Comparison of ENCODE assay signal across 8 cellular contexts in the genomic region with DNA sequence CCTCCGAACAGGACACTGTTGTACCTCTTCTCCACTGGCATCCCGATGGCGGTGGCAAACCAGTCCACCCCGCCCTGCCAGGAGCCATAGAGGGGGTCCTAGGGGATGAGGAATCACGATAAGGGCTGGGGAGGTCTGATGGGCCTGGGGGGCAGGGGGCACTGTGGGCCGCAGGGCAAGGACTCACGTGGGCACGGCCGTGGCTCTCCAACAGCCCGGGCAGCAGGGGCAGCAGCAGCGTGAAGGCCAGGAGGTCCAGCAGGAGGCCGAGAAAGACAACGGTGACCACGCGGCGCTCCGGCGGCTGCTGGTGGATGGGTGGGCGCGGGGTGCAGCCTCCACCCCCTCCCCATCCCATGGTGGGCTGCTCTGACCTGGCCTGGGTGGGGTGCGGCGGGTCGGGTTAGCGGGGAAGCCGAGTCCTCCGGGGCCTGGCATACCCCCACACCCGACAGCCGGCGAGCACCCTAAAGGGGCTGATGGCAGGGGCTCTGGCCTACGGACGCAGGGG. TPM values are rescaled to one million over a fixed set of nuclear protein-coding genes. Genes with fewer than 3 reads are reported as not detected.
DNase-seq lines count a peak whose midpoint lies in the region; ATAC-seq and TF ChIP-seq lines count a peak whose summit lies in the region.

No MANE protein-coding gene starts in this region.

- POLR2A ChIA-PET in activated CD4-positive, alpha-beta memory T cell treated with anti-CD3 and anti-CD28 coated beads, Interleukin-2, amount 10 ng/mL, durations not matched to agents 7 days and 5 days (lab: Charles Lee): interaction anchor here (1.5 to 1.7 kb wide), 2 partner anchors 21 to 22 kb away, joined by 3 to 10 read pairs; no protein-coding TSS in a partner anchor

- CTCF ChIA-PET in activated CD4-positive, alpha-beta memory T cell treated with anti-CD3 and anti-CD28 coated beads, Interleukin-2, amount 10 ng/mL, durations not matched to agents 7 days and 5 days (lab: Charles Lee): interaction anchor here (1.2 kb wide), 1 partner anchor 170 kb away, joined by 3 read pairs; no protein-coding TSS in a partner anchor

- H3K4me1 ChIP-seq in heart right ventricle: peaks cover 7 to 61% (median 57%) of the 10 kb centered on the region in 9 donors

- H3K27me3 Mint-ChIP-seq in activated CD4-positive, alpha-beta memory T cell treated with anti-CD3 and anti-CD28 coated beads, Interleukin-2, amount 10 ng/mL, durations not matched to agents 7 days and 5 days: no peaks in the 10 kb centered on the region

- H3K36me3 ChIP-seq in heart right ventricle: peaks cover 0 to 52% (median 22%) of the 10 kb centered on the region in 9 donors

- H3K27ac Mint-ChIP-seq in activated CD4-positive, alpha-beta memory T cell treated with anti-CD3 and anti-CD28 coated beads, Interleukin-2, amount 10 ng/mL, durations not matched to agents 7 days and 5 days: peak overlapping the region; percentile 99

- no peaks in the 10 kb centered on the region for H3K9me3 Mint-ChIP-seq in activated CD4-positive, alpha-beta memory T cell treated with anti-CD3 and anti-CD28 coated beads, Interleukin-2, amount 10 ng/mL, durations not matched to agents 7 days and 5 days

- peak overlapping the region; percentile 74 for H3K4me3 ChIP-seq in GM12864 (ENCODE audit: low read depth, low read length)
- peak overlapping the region; percentile 54 to 100 (median 94) for H3K4me3 ChIP-seq in heart right ventricle

- ATAC-seq in heart right ventricle: peak in 1 of 8 donors; percentile 4
- ATAC-seq in sciatic nerve: peak; percentile 0
- ATAC-seq in GM21381 (IDR thresholded peaks at IDR 0.05; ENCODE audit: unreplicated experiment): no peak

- no peaks in the 10 kb centered on the region for H3K27me3 ChIP-seq in heart right ventricle

- WGBS in heart right ventricle, 2 donors: 31 to 40% methylated on average over 31 of the region's 31 CpGs

- H3K9me3 ChIP-seq in heart right ventricle: no peaks in the 10 kb centered on the region

- peaks cover 51% of the 10 kb centered on the region for H3K4me1 Mint-ChIP-seq in activated CD4-positive, alpha-beta memory T cell treated with anti-CD3 and anti-CD28 coated beads, Interleukin-2, amount 10 ng/mL, durations not matched to agents 7 days and 5 days

- DNase-seq in GM12864 (ENCODE audit: low read depth) (no peak), heart right ventricle (no peak), sciatic nerve (ENCODE audit: low spot score) (no peak), SW480 (ENCODE audit: low spot score) (no peak), A172 (ENCODE audit: low spot score) (no peak), GDM1 (lab: John Stamatoyannopoulos, UW) (no peak)
- no peak for DNase-seq in activated CD4-positive, alpha-beta memory T cell treated with anti-CD3 and anti-CD28 coated beads, Interleukin-2, amount 10 ng/mL, durations not matched to agents 7 days and 5 days

- peak overlapping the region; percentile 96 for H3K4me3 Mint-ChIP-seq in activated CD4-positive, alpha-beta memory T cell treated with anti-CD3 and anti-CD28 coated beads, Interleukin-2, amount 10 ng/mL, durations not matched to agents 7 days and 5 days

- intact Hi-C loops in heart right ventricle (cut with DNase I) (loop anchor here in 7 of 10 donors (5.0 to 10.0 kb wide), 6 partner anchors 71 to 179 kb away; partner anchors contain the start of genes ADD1 (in 2 of the 7) and TNIP2 (in 1 of the 7)), sciatic nerve (cut with DNase I) (loop anchor here (10.0 kb wide), 1 partner anchor 179 kb away; the partner anchor contains the start of gene TNIP2)

- TF ChIP-seq CTCF in GM12864 (IDR thresholded peaks at IDR 0.05; ENCODE audit: low read depth, low read length, missing control alignments) (no peak), heart right ventricle (IDR thresholded peaks at IDR 0.05) (no peak)

- H3K36me3 Mint-ChIP-seq in activated CD4-positive, alpha-beta memory T cell treated with anti-CD3 and anti-CD28 coated beads, Interleukin-2, amount 10 ng/mL, durations not matched to agents 7 days and 5 days (ENCODE audit: low read depth): peaks cover 63% of the 10 kb centered on the region

- H3K27ac ChIP-seq in heart right ventricle: peak overlapping the region; percentile 40 to 95 (median 90)

RNA-seq across cellular contexts. Expression of gene NOP14, which starts 29.6 kb away (rescaled TPM):
- total RNA-seq in activated CD4-positive, alpha-beta memory T cell treated with anti-CD3 and anti-CD28 coated beads, Interleukin-2, amount 10 ng/mL, durations not matched to agents 7 days and 5 days: 10 to 100 TPM; 34.1 to 38.7 TPM
- total RNA-seq in heart right ventricle: 10 to 100 TPM; 12.4 to 24.0 (median 17.3) TPM
- 10 to 100 TPM; 12.5 to 19.1 TPM for polyA plus RNA-seq in heart right ventricle
- total RNA-seq in sciatic nerve: 20.0 TPM
- 23.8 and 33.1 TPM in 2 replicates for total RNA-seq in A172 (2014; rRNA removed; shearing (Covaris generic))

RNA-seq across cellular contexts. Expression of gene GRK4, which starts 29.8 kb away (rescaled TPM):
- 1 to 10 TPM; 3.1 to 3.6 TPM for total RNA-seq in activated CD4-positive, alpha-beta memory T cell treated with anti-CD3 and anti-CD28 coated beads, Interleukin-2, amount 10 ng/mL, durations not matched to agents 7 days and 5 days
- total RNA-seq in heart right ventricle (10 to 100 TPM in 6 of 10 donors, 1 to 10 TPM in 4; 6.2 to 13.4 (median 10.3) TPM), sciatic nerve (14.8 TPM)
- polyA plus RNA-seq in heart right ventricle: 10 to 100 TPM in 1 of 2 donors, 1 to 10 TPM in 1; 4.7 to 24.5 TPM
- total RNA-seq in A172 (2014; rRNA removed; shearing (Covaris generic)): 4.9 and 8.5 TPM in 2 replicates
